Comparison of ENCODE assay signal across 1 cellular context in genomic region chr22:22086501-22087158, GRCh38.
TF ChIP-seq lines count a peak whose summit lies in the region.

No MANE protein-coding gene starts in this region.

TF ChIP-seq in K562, 482 proteins besides CTCF, POLR2A, EP300 and RAD21 (continued from another document and continues in another):
- peak; percentile 20; the same call in 1 of the 2 replicates for TF ChIP-seq PBX2 (CRISPR knock-in tag; IDR thresholded peaks at IDR 0.05; ENCODE audit: low read depth)
- no peak for TF ChIP-seq PBX2 (tag; conservative IDR thresholded peaks at IDR 0.05; ENCODE audit: low read depth)
- peak; percentile 25; the same call in 1 of the 2 replicates for TF ChIP-seq NR3C1 (CRISPR knock-in tag; IDR thresholded peaks at IDR 0.05)
- TF ChIP-seq ZNF263 (CRISPR knock-in tag; IDR thresholded peaks at IDR 0.05; ENCODE audit: borderline replicate concordance) = peak; percentile 45; the same call in 1 of the 2 replicates
- TF ChIP-seq MITF (IDR thresholded peaks at IDR 0.05) = peak; percentile 14; the same call in 1 of the 2 replicates
- peak; percentile 66 for TF ChIP-seq MAFK (IDR thresholded peaks at IDR 0.05; ENCODE audit: low read length)
- TF ChIP-seq ZBTB9 (CRISPR knock-in tag; IDR thresholded peaks at IDR 0.05) = 0 out of 2 replicates have a peak, but pooled peaks have one; percentile 14
- TF ChIP-seq RERE (CRISPR knock-in tag; IDR thresholded peaks at IDR 0.05; ENCODE audit: borderline replicate concordance) = peak; percentile 88; the same call in 1 of the 2 replicates
- peak; percentile 26 for TF ChIP-seq HMGN3 (IDR thresholded peaks at IDR 0.05; ENCODE audit: borderline replicate concordance, extremely low read depth, insufficient read length, low read depth, low read length)
- peak; percentile 43; the same call in 1 of the 2 replicates for TF ChIP-seq BHLHE40 (IDR thresholded peaks at IDR 0.05; ENCODE audit: low read length)
- TF ChIP-seq ZNF766 (CRISPR knock-in tag; conservative IDR thresholded peaks at IDR 0.05) = no peak
- TF ChIP-seq TAF9B (IDR thresholded peaks at IDR 0.05; ENCODE audit: partially characterized antibody) = no peak
- TF ChIP-seq ZC3H8 (IDR thresholded peaks at IDR 0.05) = no peak
- TF ChIP-seq HLTF (IDR thresholded peaks at IDR 0.05) = no peak
- TF ChIP-seq MAFF (IDR thresholded peaks at IDR 0.05; ENCODE audit: low read length) = peak; percentile 37; the same call in 1 of the 2 replicates
- no peak for TF ChIP-seq PHB (CRISPR knock-in tag; IDR thresholded peaks at IDR 0.05)
- 0 out of 4 replicates have a peak, but pooled peaks of 1 of the 2 experiments have one; percentile 11 for TF ChIP-seq ZNF639 (CRISPR knock-in tag; conservative IDR thresholded peaks at IDR 0.05 in 1 of 2, IDR thresholded peaks at IDR 0.05 in 1 of 2)
- TF ChIP-seq RREB1 (CRISPR knock-in tag; IDR thresholded peaks at IDR 0.05) = 0 out of 2 replicates have a peak, but pooled peaks have one; percentile 12
- 0 out of 2 replicates have a peak, but pooled peaks have one; percentile 17 for TF ChIP-seq ZSCAN32 (CRISPR knock-in tag; IDR thresholded peaks at IDR 0.05)
- TF ChIP-seq MEIS2 (IDR thresholded peaks at IDR 0.05; ENCODE audit: partially characterized antibody) = no peak
- TF ChIP-seq ZBTB1 (CRISPR knock-in tag; IDR thresholded peaks at IDR 0.05; ENCODE audit: borderline replicate concordance, low read depth) = 0 out of 2 replicates have a peak, but pooled peaks have one; percentile 20
- peak; percentile 27; the same call in 1 of the 2 replicates for TF ChIP-seq ARID4B (CRISPR knock-in tag; IDR thresholded peaks at IDR 0.05)
- peak; percentile 39; the same call in 1 of the 2 replicates for TF ChIP-seq E2F4 (CRISPR knock-in tag; IDR thresholded peaks at IDR 0.05; ENCODE audit: low read depth)
- TF ChIP-seq ZNF124 (CRISPR knock-in tag; IDR thresholded peaks at IDR 0.05) = 0 out of 2 replicates have a peak, but pooled peaks have one; percentile 45
- TF ChIP-seq PRMT5 (CRISPR knock-in tag; IDR thresholded peaks at IDR 0.05) = peak; percentile 37; the same call in 1 of the 2 replicates
- no peak for TF ChIP-seq HNRNPUL1 (IDR thresholded peaks at IDR 0.05; ENCODE audit: low read length)
- no peak for TF ChIP-seq ZNF695 (CRISPR knock-in tag; IDR thresholded peaks at IDR 0.05)
- TF ChIP-seq ZNF707 (CRISPR knock-in tag; conservative IDR thresholded peaks at IDR 0.05) = 0 out of 2 replicates have a peak, but pooled peaks have one; percentile 4
- TF ChIP-seq ZNF583 (CRISPR knock-in tag; IDR thresholded peaks at IDR 0.05) = no peak
- TF ChIP-seq ZNF431 (CRISPR knock-in tag; IDR thresholded peaks at IDR 0.05) = 0 out of 2 replicates have a peak, but pooled peaks have one; percentile 21
